ENCODE assay signal across 1 cellular context in the genomic region with DNA sequence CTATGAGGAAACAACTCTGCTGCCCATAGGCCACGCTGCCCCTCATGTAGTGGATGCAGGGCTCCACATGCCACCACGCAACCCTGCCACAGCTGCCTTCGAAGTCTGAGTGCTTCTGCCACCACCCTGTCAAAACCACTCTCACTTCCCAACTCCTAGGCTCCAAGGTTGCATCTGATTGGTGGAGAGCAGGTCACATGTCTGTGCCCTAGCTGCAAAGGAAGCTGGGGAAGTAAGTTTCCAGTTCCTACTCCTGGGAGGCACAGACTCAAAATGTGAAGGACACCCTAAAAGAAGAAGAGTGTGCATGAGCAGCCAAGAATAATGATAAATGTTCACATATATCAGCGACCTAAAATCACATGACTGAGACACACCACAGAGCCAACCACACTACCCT.
TF ChIP-seq lines count a peak whose summit lies in the region.

No MANE protein-coding gene starts in this region.

TF ChIP-seq in GM23338, 12 proteins besides CTCF, POLR2A, EP300 and RAD21 (continued from another document):
- no peak for TF ChIP-seq REST (IDR thresholded peaks at IDR 0.05; ENCODE audit: unreplicated experiment)
- no peak for TF ChIP-seq EZH2phosphoT487 (IDR thresholded peaks at IDR 0.05; ENCODE audit: unreplicated experiment)
- no peak for TF ChIP-seq ZNF331 (CRISPR knock-in tag; IDR thresholded peaks at IDR 0.05; ENCODE audit: low read depth)
- TF ChIP-seq, protein P1, sequence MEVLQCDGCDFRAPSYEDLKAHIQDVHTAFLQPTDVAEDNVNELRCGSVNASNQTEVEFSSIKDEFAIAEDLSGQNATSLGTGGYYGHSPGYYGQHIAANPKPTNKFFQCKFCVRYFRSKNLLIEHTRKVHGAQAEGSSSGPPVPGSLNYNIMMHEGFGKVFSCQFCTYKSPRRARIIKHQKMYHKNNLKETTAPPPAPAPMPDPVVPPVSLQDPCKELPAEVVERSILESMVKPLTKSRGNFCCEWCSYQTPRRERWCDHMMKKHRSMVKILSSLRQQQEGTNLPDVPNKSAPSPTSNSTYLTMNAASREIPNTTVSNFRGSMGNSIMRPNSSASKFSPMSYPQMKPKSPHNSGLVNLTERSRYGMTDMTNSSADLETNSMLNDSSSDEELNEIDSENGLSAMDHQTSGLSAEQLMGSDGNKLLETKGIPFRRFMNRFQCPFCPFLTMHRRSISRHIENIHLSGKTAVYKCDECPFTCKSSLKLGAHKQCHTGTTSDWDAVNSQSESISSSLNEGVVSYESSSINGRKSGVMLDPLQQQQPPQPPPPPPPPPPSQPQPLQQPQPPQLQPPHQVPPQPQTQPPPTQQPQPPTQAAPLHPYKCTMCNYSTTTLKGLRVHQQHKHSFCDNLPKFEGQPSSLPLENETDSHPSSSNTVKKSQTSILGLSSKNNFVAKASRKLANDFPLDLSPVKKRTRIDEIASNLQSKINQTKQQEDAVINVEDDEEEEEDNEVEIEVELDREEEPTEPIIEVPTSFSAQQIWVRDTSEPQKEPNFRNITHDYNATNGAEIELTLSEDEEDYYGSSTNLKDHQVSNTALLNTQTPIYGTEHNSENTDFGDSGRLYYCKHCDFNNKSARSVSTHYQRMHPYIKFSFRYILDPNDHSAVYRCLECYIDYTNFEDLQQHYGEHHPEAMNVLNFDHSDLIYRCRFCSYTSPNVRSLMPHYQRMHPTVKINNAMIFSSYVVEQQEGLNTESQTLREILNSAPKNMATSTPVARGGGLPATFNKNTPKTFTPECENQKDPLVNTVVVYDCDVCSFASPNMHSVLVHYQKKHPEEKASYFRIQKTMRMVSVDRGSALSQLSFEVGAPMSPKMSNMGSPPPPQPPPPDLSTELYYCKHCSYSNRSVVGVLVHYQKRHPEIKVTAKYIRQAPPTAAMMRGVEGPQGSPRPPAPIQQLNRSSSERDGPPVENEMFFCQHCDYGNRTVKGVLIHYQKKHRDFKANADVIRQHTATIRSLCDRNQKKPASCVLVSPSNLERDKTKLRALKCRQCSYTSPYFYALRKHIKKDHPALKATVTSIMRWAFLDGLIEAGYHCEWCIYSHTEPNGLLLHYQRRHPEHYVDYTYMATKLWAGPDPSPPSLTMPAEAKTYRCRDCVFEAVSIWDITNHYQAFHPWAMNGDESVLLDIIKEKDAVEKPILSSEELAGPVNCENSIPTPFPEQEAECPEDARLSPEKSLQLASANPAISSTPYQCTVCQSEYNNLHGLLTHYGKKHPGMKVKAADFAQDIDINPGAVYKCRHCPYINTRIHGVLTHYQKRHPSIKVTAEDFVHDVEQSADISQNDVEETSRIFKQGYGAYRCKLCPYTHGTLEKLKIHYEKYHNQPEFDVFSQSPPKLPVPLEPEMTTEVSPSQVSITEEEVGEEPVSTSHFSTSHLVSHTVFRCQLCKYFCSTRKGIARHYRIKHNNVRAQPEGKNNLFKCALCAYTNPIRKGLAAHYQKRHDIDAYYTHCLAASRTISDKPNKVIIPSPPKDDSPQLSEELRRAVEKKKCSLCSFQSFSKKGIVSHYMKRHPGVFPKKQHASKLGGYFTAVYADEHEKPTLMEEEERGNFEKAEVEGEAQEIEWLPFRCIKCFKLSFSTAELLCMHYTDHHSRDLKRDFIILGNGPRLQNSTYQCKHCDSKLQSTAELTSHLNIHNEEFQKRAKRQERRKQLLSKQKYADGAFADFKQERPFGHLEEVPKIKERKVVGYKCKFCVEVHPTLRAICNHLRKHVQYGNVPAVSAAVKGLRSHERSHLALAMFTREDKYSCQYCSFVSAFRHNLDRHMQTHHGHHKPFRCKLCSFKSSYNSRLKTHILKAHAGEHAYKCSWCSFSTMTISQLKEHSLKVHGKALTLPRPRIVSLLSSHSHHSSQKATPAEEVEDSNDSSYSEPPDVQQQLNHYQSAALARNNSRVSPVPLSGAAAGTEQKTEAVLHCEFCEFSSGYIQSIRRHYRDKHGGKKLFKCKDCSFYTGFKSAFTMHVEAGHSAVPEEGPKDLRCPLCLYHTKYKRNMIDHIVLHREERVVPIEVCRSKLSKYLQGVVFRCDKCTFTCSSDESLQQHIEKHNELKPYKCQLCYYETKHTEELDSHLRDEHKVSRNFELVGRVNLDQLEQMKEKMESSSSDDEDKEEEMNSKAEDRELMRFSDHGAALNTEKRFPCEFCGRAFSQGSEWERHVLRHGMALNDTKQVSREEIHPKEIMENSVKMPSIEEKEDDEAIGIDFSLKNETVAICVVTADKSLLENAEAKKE (CRISPR knock-in tag; IDR thresholded peaks at IDR 0.05) = no peak
- TF ChIP-seq, protein P2, sequence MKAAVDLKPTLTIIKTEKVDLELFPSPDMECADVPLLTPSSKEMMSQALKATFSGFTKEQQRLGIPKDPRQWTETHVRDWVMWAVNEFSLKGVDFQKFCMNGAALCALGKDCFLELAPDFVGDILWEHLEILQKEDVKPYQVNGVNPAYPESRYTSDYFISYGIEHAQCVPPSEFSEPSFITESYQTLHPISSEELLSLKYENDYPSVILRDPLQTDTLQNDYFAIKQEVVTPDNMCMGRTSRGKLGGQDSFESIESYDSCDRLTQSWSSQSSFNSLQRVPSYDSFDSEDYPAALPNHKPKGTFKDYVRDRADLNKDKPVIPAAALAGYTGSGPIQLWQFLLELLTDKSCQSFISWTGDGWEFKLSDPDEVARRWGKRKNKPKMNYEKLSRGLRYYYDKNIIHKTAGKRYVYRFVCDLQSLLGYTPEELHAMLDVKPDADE (IDR thresholded peaks at IDR 0.05) = no peak
- no peak for TF ChIP-seq JUNB (IDR thresholded peaks at IDR 0.05; ENCODE audit: unreplicated experiment)
- TF ChIP-seq STAT1 (IDR thresholded peaks at IDR 0.05; ENCODE audit: unreplicated experiment) = no peak
- TF ChIP-seq NANOG (IDR thresholded peaks at IDR 0.05; ENCODE audit: borderline replicate concordance) = no peak
- no peak for TF ChIP-seq EZH2 (IDR thresholded peaks at IDR 0.05; ENCODE audit: low read depth, unreplicated experiment)
